In the genomic region with DNA sequence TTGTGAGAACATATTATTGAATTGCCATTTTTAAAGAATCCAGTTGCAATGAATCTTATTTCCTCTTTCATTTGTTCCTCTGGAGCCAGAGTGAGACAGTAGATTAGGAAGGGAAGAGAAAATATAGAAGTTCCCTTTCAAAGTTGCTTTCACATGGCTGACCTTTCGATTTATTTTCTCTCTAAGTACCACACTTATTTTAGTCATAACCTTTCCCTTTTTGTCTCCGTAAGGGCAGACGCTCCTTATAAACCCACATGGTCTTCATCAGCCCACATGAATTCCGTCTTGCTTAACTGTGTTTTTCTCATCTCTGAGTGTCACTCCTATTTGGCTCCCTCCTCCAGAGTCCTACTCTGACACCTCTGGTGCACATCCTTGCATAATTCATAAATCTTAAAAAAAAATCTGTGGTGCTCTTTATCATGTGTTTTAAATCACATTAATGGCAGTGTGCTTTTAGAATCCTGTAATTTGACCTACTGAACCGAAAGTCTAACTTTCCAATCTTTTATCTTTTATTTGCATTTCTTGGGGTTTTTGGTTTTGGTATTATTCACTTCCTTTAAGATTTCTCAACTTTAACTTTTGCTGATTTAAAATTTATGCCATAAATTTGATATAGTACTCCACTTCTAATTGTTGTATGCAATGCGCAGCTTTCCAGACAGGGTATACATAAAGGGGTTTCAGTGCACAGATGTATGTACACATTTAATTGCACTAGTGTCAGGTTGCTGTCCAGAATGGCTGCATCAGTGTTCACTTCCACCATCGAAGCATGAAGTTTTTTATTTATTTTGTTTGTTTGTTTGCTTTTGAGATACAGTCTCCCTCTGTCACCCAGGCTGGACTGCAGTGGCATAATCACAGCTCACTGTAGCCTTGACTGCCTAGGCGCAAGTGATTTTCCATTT, we compare ENCODE assay signal across 9 cellular contexts. TPM values are rescaled to one million over a fixed set of nuclear protein-coding genes. Genes with fewer than 3 reads are reported as not detected.
DNase-seq lines count a peak whose midpoint lies in the region; ATAC-seq and TF ChIP-seq lines count a peak whose summit lies in the region.
"Had no signal": no experiment of that assay in that cellular context is flagged by ENCODE, and none has a peak within 500 bp of the region (broad histone marks: within the 10 kb centered on the region; RNA-seq: fewer than 3 reads in every experiment).

No MANE protein-coding gene starts in this region.

- H3K27me3 ChIP-seq in mammary epithelial cell (ENCODE audit: insufficient read depth, low read length) = no peaks in the 10 kb centered on the region
- no peaks in the 10 kb centered on the region for H3K27me3 ChIP-seq in SJCRH30

- H3K79me2 ChIP-seq in mammary epithelial cell (ENCODE audit: insufficient read depth, low read length) = no peaks in the 10 kb centered on the region

- POLR2A ChIA-PET in MCF 10A (lab: Yijun Ruan, JAX) = interaction anchor here (0.6 to 1.0 kb wide), 2 partner anchors 81 to 1315 kb away, joined by 3 read pairs; no protein-coding TSS in a partner anchor
- POLR2A ChIA-PET in naive thymus-derived CD8-positive, alpha-beta T cell (lab: Charles Lee) = no interaction called here

- H3K4me1 ChIP-seq in mammary epithelial cell (ENCODE audit: insufficient read depth, low read length) = peaks cover 16% of the 10 kb centered on the region
- no peaks in the 10 kb centered on the region for H3K4me1 ChIP-seq in SJCRH30

- H3K9ac ChIP-seq in mammary epithelial cell (ENCODE audit: insufficient read depth, low read length) = no peak overlapping the region

- H3K27me3 Mint-ChIP-seq in MCF 10A (ENCODE audit: insufficient read depth, unreplicated experiment) = no peaks in the 10 kb centered on the region
- peaks cover 0 to 1% (median 0%) of the 10 kb centered on the region in 5 donors for H3K27me3 Mint-ChIP-seq in naive thymus-derived CD8-positive, alpha-beta T cell

- peaks cover 16% of the 10 kb centered on the region for H3K4me1 Mint-ChIP-seq in MCF 10A (ENCODE audit: insufficient read depth, unreplicated experiment)
- peaks cover 14 to 36% (median 25%) of the 10 kb centered on the region in 4 donors for H3K4me1 Mint-ChIP-seq in naive thymus-derived CD8-positive, alpha-beta T cell

- in situ Hi-C loops in mammary epithelial cell (cut with MboI; ENCODE audit: low sequenced_read_pairs in 2 of 2) = loop anchor here (10.0 to 25.0 kb wide), 2 partner anchors 169 to 547 kb away; a partner anchor contains a TSS
- in situ Hi-C loops in KBM-7 (cut with MboI; ENCODE audit: low pct_unique_long_range_greater_than_20kb, low sequenced_read_pairs) = no loop called here

- H2AFZ ChIP-seq in mammary epithelial cell (ENCODE audit: low read depth, low read length) = peak overlapping the region; percentile 5

- no peaks in the 10 kb centered on the region for H4K20me1 ChIP-seq in mammary epithelial cell (ENCODE audit: insufficient read depth, low read length)

- H3K36me3 Mint-ChIP-seq in MCF 10A (ENCODE audit: insufficient read depth, unreplicated experiment) = peaks cover 7% of the 10 kb centered on the region
- peaks cover 0 to 15% (median 3%) of the 10 kb centered on the region in 3 donors for H3K36me3 Mint-ChIP-seq in naive thymus-derived CD8-positive, alpha-beta T cell

- intact Hi-C loops in mammary epithelial cell (cut with micrococcal nuclease) (no loop called here), MCF 10A (cut with micrococcal nuclease) (no loop called here)

- no peak overlapping the region for H3K4me3 Mint-ChIP-seq in MCF 10A (ENCODE audit: unreplicated experiment)
- peak overlapping the region in 5 of 10 donors; percentile 1 to 46 (median 9) for H3K4me3 Mint-ChIP-seq in naive thymus-derived CD8-positive, alpha-beta T cell

- TF ChIP-seq CTCF in mammary epithelial cell (conservative IDR thresholded peaks at IDR 0.05 in 1 of 2, IDR thresholded peaks at IDR 0.05 in 1 of 2; ENCODE audit: extremely low read depth in 1 of 2, insufficient read depth in 1 of 2, low read depth in 1 of 2, low read length in 2 of 2) = no peak
- no peak for TF ChIP-seq CTCF in MCF 10A (IDR thresholded peaks at IDR 0.05; ENCODE audit: unreplicated experiment)

- ATAC-seq in naive thymus-derived CD8-positive, alpha-beta T cell = no peak

- BruUV-seq in mammary epithelial cell (replicated peaks; lab: Mats Ljungman, UMichigan) = no TSS peak
- no TSS peak for BruUV-seq in MCF 10A (replicated peaks; lab: Mats Ljungman, UMichigan)

- dilution Hi-C loops in mammary epithelial cell (cut with HindIII; ENCODE audit: low sequenced_read_pairs) = no loop called here

- H3K4me3 ChIP-seq in mammary epithelial cell (replicated peaks in 1 of 3; ENCODE audit: insufficient read depth in 1 of 3, low read depth in 2 of 3, low read length in 3 of 3) (no peak overlapping the region), SJCRH30 (no peak overlapping the region)

- H3K9me3 ChIP-seq in mammary epithelial cell (replicated peaks; ENCODE audit: insufficient read depth, low read length) = peaks cover 8% of the 10 kb centered on the region
- H3K9me3 ChIP-seq in SJCRH30 (replicated peaks) = no peaks in the 10 kb centered on the region

- peaks cover 10% of the 10 kb centered on the region for H3K9me3 Mint-ChIP-seq in MCF 10A (ENCODE audit: unreplicated experiment)
- peaks cover 0 to 20% (median 10%) of the 10 kb centered on the region in 9 donors for H3K9me3 Mint-ChIP-seq in naive thymus-derived CD8-positive, alpha-beta T cell

- CTCF ChIA-PET in mammary epithelial cell (lab: Charles Lee; ENCODE audit: low non-redundant PET) (no interaction called here), MCF 10A (lab: Yijun Ruan, JAX) (interaction anchor here (1.2 kb wide), 1 partner anchor 39 kb away, joined by 3 read pairs; no protein-coding TSS in a partner anchor)

- WGBS in mammary epithelial cell (ENCODE audit: low coverage, missing lambda C conversion rate) = 88% methylated on average over 8 of the region's 8 CpGs

- H3K4me2 ChIP-seq in mammary epithelial cell (ENCODE audit: insufficient read depth, low read depth, low read length) = no peak overlapping the region

- no peak overlapping the region for H3K27ac Mint-ChIP-seq in MCF 10A (ENCODE audit: low read depth, unreplicated experiment)
- H3K27ac Mint-ChIP-seq in naive thymus-derived CD8-positive, alpha-beta T cell = peak overlapping the region in 1 of 10 donors; percentile 0

- no peak overlapping the region for H3K27ac ChIP-seq in mammary epithelial cell (ENCODE audit: insufficient read depth, low read depth, low read length)
- no peak overlapping the region for H3K27ac ChIP-seq in SJCRH30

- no peaks in the 10 kb centered on the region for H3K36me3 ChIP-seq in mammary epithelial cell (ENCODE audit: insufficient read depth, low read length)
- no peaks in the 10 kb centered on the region for H3K36me3 ChIP-seq in SJCRH30

- DNase-seq in mammary epithelial cell = no peak
- DNase-seq in MCF 10A (ENCODE audit: unreplicated experiment) = no peak
- DNase-seq in KBM-7 = peak; percentile 12
- peak; percentile 83 for DNase-seq in amniotic epithelial cell (ENCODE audit: low read depth)
- peak; percentile 40 for DNase-seq in superior temporal gyrus (ENCODE audit: extremely low spot score)
- DNase-seq in SJCRH30 = no peak
- DNase-seq in naive thymus-derived CD8-positive, alpha-beta T cell = no peak
- no peak for DNase-seq in midbrain (lab: John Stamatoyannopoulos, UW)
- DNase-seq: activated naive CD4-positive, alpha-beta T cell treated with anti-CD3 and anti-CD28 coated beads, Interleukin-2, amount 50 U/mL, for 16 hours had no signal

RNA-seq across cellular contexts. Expression of a gene that starts 38.6 kb away (rescaled TPM):
- total RNA-seq in mammary epithelial cell (under 1 TPM; 0.12 to 0.50 TPM), MCF 10A (2022) (1.2 and 2.0 TPM in 2 replicates)
- polyA plus RNA-seq in mammary epithelial cell = 0.09 TPM
- polyA minus RNA-seq in mammary epithelial cell = not detected
- 0.06 and 0.10 TPM in 2 replicates for total RNA-seq in SJCRH30 (2014; rRNA removed; shearing (Covaris generic))
- total RNA-seq in naive thymus-derived CD8-positive, alpha-beta T cell = 1 to 10 TPM; 5.3 to 7.3 TPM
- polyA plus RNA-seq in naive thymus-derived CD8-positive, alpha-beta T cell = 1 to 10 TPM in 2 of 3 donors, under 1 TPM in 1; 0.21 to 1.9 (median 1.7) TPM

Comparison
In these comparisons a context has a peak if more than half of its experiments do, and no peak if none do; other contexts are left out.
1. DNase-seq: peak in KBM-7 (single experiment), amniotic epithelial cell (single experiment) and superior temporal gyrus (single experiment); none in mammary epithelial cell (single experiment), MCF 10A (single experiment), SJCRH30 (0 of 2), naive thymus-derived CD8-positive, alpha-beta T cell (0 of 10) and midbrain (single experiment).